25 cellular contexts compared by ENCODE assay signal in the genomic region with DNA sequence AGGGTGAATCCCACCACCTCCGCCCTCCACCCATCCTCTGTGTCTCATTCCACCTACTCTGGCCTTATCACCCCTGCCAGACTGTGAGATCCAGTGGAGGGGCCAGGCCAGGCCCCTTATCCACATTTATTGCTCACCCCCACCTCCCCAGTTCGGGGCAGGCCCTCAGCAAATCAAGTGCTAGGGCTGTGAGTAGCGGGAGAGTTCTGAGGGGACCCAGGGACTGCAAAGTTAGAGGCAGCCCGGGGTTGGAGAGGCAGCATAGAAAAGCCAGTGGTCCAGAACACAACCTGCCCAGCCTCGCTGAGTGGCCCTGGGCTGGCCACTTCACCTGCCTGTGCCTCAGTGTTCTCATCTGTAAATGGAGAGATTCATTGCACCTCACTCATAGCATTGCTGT. TPM values are rescaled to one million over a fixed set of nuclear protein-coding genes. Genes with fewer than 3 reads are reported as not detected.
DNase-seq lines count a peak whose midpoint lies in the region; ATAC-seq and TF ChIP-seq lines count a peak whose summit lies in the region.
"Had no signal": no experiment of that assay in that cellular context is flagged by ENCODE, and none has a peak within 500 bp of the region (broad histone marks: within the 10 kb centered on the region; RNA-seq: fewer than 3 reads in every experiment).

No MANE protein-coding gene starts in this region.

- peak overlapping the region in 1 of 2 experiments; percentile 5 for H3K14ac ChIP-seq in mesenchymal stem cell (ENCODE audit: low read length in 2 of 2)

- peaks cover 9% of the 10 kb centered on the region for H3K4me1 Mint-ChIP-seq in activated naive CD4-positive, alpha-beta T cell treated with anti-CD3 and anti-CD28 coated beads for 36 hours (ENCODE audit: low read depth)

- peak overlapping the region; percentile 42 for H2AK5ac ChIP-seq in mesenchymal stem cell (ENCODE audit: low read length, severe bottlenecking)

- CTCF ChIA-PET in AG04450 (lab: Charles Lee) = interaction anchor here (1.1 kb wide), 1 partner anchor 84 kb away, joined by 3 read pairs; no protein-coding TSS in a partner anchor
- CTCF ChIA-PET in activated naive CD4-positive, alpha-beta T cell treated with anti-CD3 and anti-CD28 coated beads for 36 hours (lab: Charles Lee) = no interaction called here

- H3K9me3 Mint-ChIP-seq in activated naive CD4-positive, alpha-beta T cell treated with anti-CD3 and anti-CD28 coated beads for 36 hours = no peaks in the 10 kb centered on the region
- H3K9me3 Mint-ChIP-seq: activated naive CD8-positive, alpha-beta T cell treated with anti-CD3 and anti-CD28 coated beads, Interleukin-2, amount 50 U/mL, for 24 hours had no signal

- H3K4me1 ChIP-seq in ascending aorta (peaks cover 10 to 31% of the 10 kb centered on the region in 2 donors), mesenchymal stem cell (ENCODE audit: control insufficient read depth, insufficient read depth, low read depth, low read length) (peaks cover 19% of the 10 kb centered on the region)
- H3K4me1 ChIP-seq: gastrocnemius medialis, pancreas had no signal

- H2BK12ac ChIP-seq in mesenchymal stem cell (ENCODE audit: low read length in 2 of 2) = peak overlapping the region; percentile 62 to 85

- H4K8ac ChIP-seq in mesenchymal stem cell (ENCODE audit: low read length) = no peak overlapping the region

- peak overlapping the region in 1 of 2 experiments; percentile 10 for H3K4ac ChIP-seq in mesenchymal stem cell (ENCODE audit: low read depth in 1 of 2, low read length in 2 of 2)

- H3K27ac ChIP-seq in AG04450 (ENCODE audit: low read depth, low read length) (peak overlapping the region; percentile 65), ascending aorta (peak overlapping the region; percentile 75 to 81), mesenchymal stem cell (ENCODE audit: low read length, poor library complexity, severe bottlenecking) (no peak overlapping the region), skin epidermis (peak overlapping the region in 18 of 21 experiments; percentile 21 to 82 (median 64))
- H3K27ac ChIP-seq: gastrocnemius medialis, pancreas had no signal

- no peaks in the 10 kb centered on the region for H3K27me3 ChIP-seq in AG04450 (ENCODE audit: control insufficient read depth, insufficient read depth, low read length)
- no peaks in the 10 kb centered on the region for H3K27me3 ChIP-seq in ascending aorta
- no peaks in the 10 kb centered on the region for H3K27me3 ChIP-seq in mesenchymal stem cell (ENCODE audit: control insufficient read depth in 1 of 2, insufficient read depth in 1 of 2, low read length in 2 of 2)
- H3K27me3 ChIP-seq: gastrocnemius medialis, hepatocyte, pancreas, thyroid gland had no signal

- no peak overlapping the region for H4K91ac ChIP-seq in mesenchymal stem cell (ENCODE audit: low read length)

- H3K4me3 ChIP-seq in AG04450 (ENCODE audit: low read depth, low read length) (no peak overlapping the region), ascending aorta (no peak overlapping the region), mesenchymal stem cell (ENCODE audit: insufficient read depth in 1 of 2, low read depth in 1 of 2, low read length in 2 of 2) (no peak overlapping the region), skin epidermis (no peak overlapping the region)
- H3K4me3 ChIP-seq: gastrocnemius medialis, hepatocyte, lung, pancreas, spleen, thyroid gland had no signal

- H3K36me3 Mint-ChIP-seq in activated naive CD4-positive, alpha-beta T cell treated with anti-CD3 and anti-CD28 coated beads for 36 hours (ENCODE audit: low read depth) = no peaks in the 10 kb centered on the region

- H2BK5ac ChIP-seq in mesenchymal stem cell (ENCODE audit: low read depth, low read length, poor library complexity, severe bottlenecking) = no peak overlapping the region

- peak overlapping the region; percentile 0 to 81 for H3K18ac ChIP-seq in mesenchymal stem cell (ENCODE audit: low read depth in 1 of 2, low read length in 2 of 2)

- intact Hi-C loops in ascending aorta (cut with DNase I) = no loop called here
- intact Hi-C loops in activated naive CD4-positive, alpha-beta T cell treated with anti-CD3 and anti-CD28 coated beads for 36 hours (cut with micrococcal nuclease) = no loop called here

- no peak overlapping the region for H3K27ac Mint-ChIP-seq in activated naive CD4-positive, alpha-beta T cell treated with anti-CD3 and anti-CD28 coated beads for 36 hours
- H3K27ac Mint-ChIP-seq: activated naive CD8-positive, alpha-beta T cell treated with anti-CD3 and anti-CD28 coated beads, Interleukin-2, amount 50 U/mL, for 24 hours had no signal

- no peak overlapping the region for H3K23ac ChIP-seq in mesenchymal stem cell (ENCODE audit: low read length in 2 of 2)

- POLR2A ChIA-PET in AG04450 (lab: Yijun Ruan, JAX) = interaction anchor here (1.0 kb wide), 1 partner anchor 34 kb away, joined by 4 read pairs; no protein-coding TSS in a partner anchor

- no peak overlapping the region for H2BK15ac ChIP-seq in mesenchymal stem cell (ENCODE audit: low read depth, poor library complexity, severe bottlenecking)

- ATAC-seq in GM21723 (IDR thresholded peaks at IDR 0.05; ENCODE audit: unreplicated experiment) = no peak

- peak overlapping the region; percentile 61 for H3K9ac ChIP-seq in mesenchymal stem cell (ENCODE audit: low read length)

- H3K4me2 ChIP-seq in mesenchymal stem cell (ENCODE audit: low read length, poor library complexity, severe bottlenecking) = no peak overlapping the region
- H3K4me2 ChIP-seq: hepatocyte had no signal

- no peaks in the 10 kb centered on the region for H3K79me1 ChIP-seq in mesenchymal stem cell (replicated peaks; ENCODE audit: low read length, poor library complexity, severe bottlenecking)

- H2BK120ac ChIP-seq in mesenchymal stem cell (ENCODE audit: low read depth, low read length) = no peak overlapping the region

- H3K27me3 Mint-ChIP-seq in activated naive CD4-positive, alpha-beta T cell treated with anti-CD3 and anti-CD28 coated beads for 36 hours (ENCODE audit: low read depth) = no peaks in the 10 kb centered on the region

- H3K9me3 ChIP-seq in AG04450 (ENCODE audit: control insufficient read depth, insufficient read depth, low read length) (no peaks in the 10 kb centered on the region), ascending aorta (no peaks in the 10 kb centered on the region), mesenchymal stem cell (ENCODE audit: control insufficient read depth, low read length) (no peaks in the 10 kb centered on the region)
- H3K9me3 ChIP-seq: gastrocnemius medialis, pancreas, spleen, thyroid gland had no signal

- no peaks in the 10 kb centered on the region for H3K36me3 ChIP-seq in ascending aorta
- H3K36me3 ChIP-seq in mesenchymal stem cell (ENCODE audit: control insufficient read depth in 1 of 2, insufficient read depth in 2 of 2, low read depth in 1 of 2, low read length in 2 of 2) = no peaks in the 10 kb centered on the region
- H3K36me3 ChIP-seq: gastrocnemius medialis, pancreas, spleen, thyroid gland had no signal

- H3K4me3 Mint-ChIP-seq in activated naive CD4-positive, alpha-beta T cell treated with anti-CD3 and anti-CD28 coated beads for 36 hours = no peak overlapping the region
- H3K4me3 Mint-ChIP-seq: activated naive CD8-positive, alpha-beta T cell treated with anti-CD3 and anti-CD28 coated beads, Interleukin-2, amount 50 U/mL, for 24 hours; CD8-positive, alpha-beta memory T cell; nephron progenitor cell had no signal

- H2AFZ ChIP-seq in mesenchymal stem cell (ENCODE audit: low read depth, low read length) = no peak overlapping the region
- H2AFZ ChIP-seq: hepatocyte had no signal

- TF ChIP-seq CTCF in AG04450 (IDR thresholded peaks at IDR 0.05; ENCODE audit: low read depth, low read length) (no peak), ascending aorta (IDR thresholded peaks at IDR 0.05) (no peak)

- DNase-seq in AG04450 (ENCODE audit: low read depth, low spot score) = no peak
- no peak for DNase-seq in ascending aorta (ENCODE audit: low spot score in 2 of 2)
- DNase-seq in mesenchymal stem cell = no peak
- DNase-seq in activated CD4-positive, alpha-beta T cell treated with anti-CD3 and anti-CD28 coated beads, Interleukin-2, amount 50 U/mL, for 4 hours = no peak
- DNase-seq in activated naive CD4-positive, alpha-beta T cell treated with anti-CD3 and anti-CD28 coated beads for 36 hours = no peak
- DNase-seq in NOMO-1 treated with dmso at 0.1 percent for 144 hours (lab: John Stamatoyannopoulos, UW; ENCODE audit: unreplicated experiment) = no peak
- DNase-seq: activated gamma-delta T cell; activated naive CD8-positive, alpha-beta T cell treated with anti-CD3 and anti-CD28 coated beads, Interleukin-2, amount 50 U/mL, for 24 hours; CD8-positive, alpha-beta memory T cell; NCI-H1436; NCI-H2081; NCI-H526 treated with DMSO at 0.1 percent for 48 hours; nephron progenitor cell; NK-92 treated with Interleukin-12 subunit alpha and Interleukin-12 subunit beta, amount 100 ng/mL, for 24 hours; spleen; stimulated activated CD4-positive, alpha-beta T cell treated with anti-CD3 and anti-CD28 coated beads, Interleukin-2, amount 100 ng/mL, for 24 hours; stimulated activated naive CD8-positive, alpha-beta T cell treated with anti-CD3 and anti-CD28 coated beads, Interleukin-15, Interleukin-2, amounts not matched to agents 100 U/mL and 50 U/mL, for 24 hours; T-helper 9 cell had no signal

- WGBS in mesenchymal stem cell = 96% methylated on average over 5 of the region's 5 CpGs

RNA-seq across cellular contexts. Expression of gene ACTN1, which starts 27.2 kb away (rescaled TPM):
- 641 and 751 TPM in 2 replicates for polyA plus RNA-seq in AG04450 (2011; rRNA removed)
- 1,243 and 1,580 TPM in 2 replicates for polyA minus RNA-seq in AG04450 (2011; rRNA and poly(A)+ RNA removed)
- total RNA-seq in ascending aorta = 814 TPM
- polyA plus RNA-seq in mesenchymal stem cell (2013, experiment 1 of 2) = 359 TPM
- 344 TPM for polyA plus RNA-seq in mesenchymal stem cell (2013, experiment 2 of 2)
- total RNA-seq in activated naive CD4-positive, alpha-beta T cell treated with anti-CD3 and anti-CD28 coated beads for 36 hours = 10 to 100 TPM; 79.7 to 80.6 TPM
